In the genomic region with DNA sequence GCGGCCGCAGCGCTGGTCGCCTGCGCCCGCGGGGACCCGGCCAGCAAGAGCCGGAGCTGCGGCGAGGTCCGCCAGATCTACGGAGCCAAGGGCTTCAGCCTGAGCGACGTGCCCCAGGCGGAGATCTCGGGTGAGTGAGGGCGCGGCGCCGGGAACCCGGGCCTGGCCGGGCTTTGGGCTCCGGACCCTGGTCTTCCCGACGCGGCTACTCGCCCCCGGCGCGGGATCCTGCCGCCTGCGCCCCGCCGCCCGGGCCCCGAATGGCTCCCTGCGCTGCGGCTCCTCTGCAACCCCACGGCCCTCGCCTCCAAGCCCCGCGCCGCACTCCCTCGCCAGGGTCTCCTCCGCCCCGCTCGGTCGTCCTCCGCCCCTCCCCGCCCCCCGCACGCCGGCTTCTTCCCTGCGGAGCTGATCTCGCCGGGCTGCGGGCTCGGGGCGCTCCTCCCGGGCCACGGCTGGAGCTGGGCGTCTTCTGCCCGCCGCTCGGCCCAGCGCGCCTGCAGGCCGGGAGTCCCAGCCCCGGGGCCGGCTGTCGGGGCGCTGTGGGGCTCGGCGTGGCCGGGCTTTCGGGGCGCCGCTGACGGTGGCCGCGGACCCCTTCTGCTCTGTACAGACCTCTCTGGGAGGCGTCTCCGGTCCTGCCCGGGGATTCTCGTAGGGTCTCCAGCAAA, we compare ENCODE assay signal across 1 cellular context.
TF ChIP-seq lines count a peak whose summit lies in the region.

No MANE protein-coding gene starts in this region.

TF ChIP-seq in SK-N-SH treated with all-trans-retinoic acid at 6 μM for 48 hours, 23 proteins besides CTCF, POLR2A, EP300 and RAD21 (continued from another document):
- TF ChIP-seq, protein P1, sequence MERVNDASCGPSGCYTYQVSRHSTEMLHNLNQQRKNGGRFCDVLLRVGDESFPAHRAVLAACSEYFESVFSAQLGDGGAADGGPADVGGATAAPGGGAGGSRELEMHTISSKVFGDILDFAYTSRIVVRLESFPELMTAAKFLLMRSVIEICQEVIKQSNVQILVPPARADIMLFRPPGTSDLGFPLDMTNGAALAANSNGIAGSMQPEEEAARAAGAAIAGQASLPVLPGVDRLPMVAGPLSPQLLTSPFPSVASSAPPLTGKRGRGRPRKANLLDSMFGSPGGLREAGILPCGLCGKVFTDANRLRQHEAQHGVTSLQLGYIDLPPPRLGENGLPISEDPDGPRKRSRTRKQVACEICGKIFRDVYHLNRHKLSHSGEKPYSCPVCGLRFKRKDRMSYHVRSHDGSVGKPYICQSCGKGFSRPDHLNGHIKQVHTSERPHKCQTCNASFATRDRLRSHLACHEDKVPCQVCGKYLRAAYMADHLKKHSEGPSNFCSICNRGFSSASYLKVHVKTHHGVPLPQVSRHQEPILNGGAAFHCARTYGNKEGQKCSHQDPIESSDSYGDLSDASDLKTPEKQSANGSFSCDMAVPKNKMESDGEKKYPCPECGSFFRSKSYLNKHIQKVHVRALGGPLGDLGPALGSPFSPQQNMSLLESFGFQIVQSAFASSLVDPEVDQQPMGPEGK (CRISPR knock-in tag; IDR thresholded peaks at IDR 0.05; ENCODE audit: borderline replicate concordance), result no peak
- TF ChIP-seq ARNTL (CRISPR knock-in tag; IDR thresholded peaks at IDR 0.05; ENCODE audit: borderline replicate concordance, low read depth), result no peak
- TF ChIP-seq TOX (CRISPR knock-in tag; IDR thresholded peaks at IDR 0.05; ENCODE audit: borderline replicate concordance), result no peak
- no peak for TF ChIP-seq ZFP30 (CRISPR knock-in tag; IDR thresholded peaks at IDR 0.05)
- no peak for TF ChIP-seq ESRRG (CRISPR knock-in tag; IDR thresholded peaks at IDR 0.05)
- no peak for TF ChIP-seq ZNF8 (CRISPR knock-in tag; IDR thresholded peaks at IDR 0.05)
- TF ChIP-seq OSR1 (CRISPR knock-in tag; IDR thresholded peaks at IDR 0.05), result no peak
